ENCODE assay signal across 8 cellular contexts in genomic region chr14:54691525-54692260, GRCh38.
DNase-seq lines count a peak whose midpoint lies in the region; ATAC-seq and TF ChIP-seq lines count a peak whose summit lies in the region.

No MANE protein-coding gene starts in this region.

- no peaks in the 10 kb centered on the region for H3K9me3 ChIP-seq in MG63
- H3K9me3 ChIP-seq in breast epithelium = no peaks in the 10 kb centered on the region

- no peak for ATAC-seq in HG03108 (IDR thresholded peaks at IDR 0.05; ENCODE audit: unreplicated experiment)

- DNase-seq in NCI-H82 (lab: John Stamatoyannopoulos, UW) = peak; percentile 73
- DNase-seq in NCI-H82 treated with DMSO at 0.1 percent for 48 hours (lab: John Stamatoyannopoulos, UW; ENCODE audit: unreplicated experiment) = no peak
- peak; percentile 48 for DNase-seq in MG63
- peak; percentile 8 for DNase-seq in T-helper 22 cell (ENCODE audit: low read depth)
- DNase-seq in breast epithelium (ENCODE audit: low spot score in 2 of 2) = peak; percentile 58 to 62
- DNase-seq in iris pigment epithelial cell (ENCODE audit: low read depth) = peak; percentile 71
- peak; percentile 46 for DNase-seq in stimulated activated CD4-positive, alpha-beta T cell treated with anti-CD3 and anti-CD28 coated beads, Interleukin-12 subunit alpha, Interleukin-12 subunit beta, amount 100 ng/mL, for 4 hours

- intact Hi-C loops in breast epithelium (cut with DNase I; ENCODE audit: low total_unique reads) = no loop called here

- no peaks in the 10 kb centered on the region for H3K4me1 ChIP-seq in breast epithelium

- peak overlapping the region; percentile 48 to 65 for H3K27ac ChIP-seq in breast epithelium

- TF ChIP-seq CTCF in breast epithelium (IDR thresholded peaks at IDR 0.05) = peak in 2 of 3 donors; percentile 68 to 69

- H3K36me3 ChIP-seq in MG63 (no peaks in the 10 kb centered on the region), breast epithelium (no peaks in the 10 kb centered on the region)

- no peak for TF ChIP-seq POLR2A in breast epithelium (IDR thresholded peaks at IDR 0.05)

- H3K27me3 ChIP-seq in MG63 (no peaks in the 10 kb centered on the region), breast epithelium (no peaks in the 10 kb centered on the region)

- H3K4me3 ChIP-seq in MG63 (no peak overlapping the region), breast epithelium (no peak overlapping the region)
